In genomic region chr18:8366070-8366469, GRCh38 we compare ENCODE assay signal across 26 cellular contexts.
"Had no signal": no experiment of that assay in that cellular context is flagged by ENCODE, and none has a peak within 500 bp of the region (broad histone marks: within the 10 kb centered on the region; RNA-seq: fewer than 3 reads in every experiment).

No MANE protein-coding gene starts in this region.

- FAIRE-seq: endometrium, islet of Langerhans, kidney had no signal

- ATAC-seq: esophagus mucosa, gastrocnemius medialis, left cardiac atrium had no signal

- H3K36me3 ChIP-seq: colonic mucosa, esophagus squamous epithelium, gastrocnemius medialis, left ventricle myocardium inferior, lower lobe of right lung had no signal

- DNase-seq: cerebellar nuclear complex; colonic mucosa; dermis blood vessel endothelial cell; effector CD4-positive, alpha-beta T cell; effector memory CD4-positive, alpha-beta T cell; erythroblast; esophagus squamous epithelium; foreskin fibroblast; foreskin melanocyte; gastrocnemius medialis; glutamatergic neuron; head of caudate nucleus; heart right ventricle; hippocampal formation; kidney; kidney glomerular epithelial cell; left cardiac atrium; left ventricle myocardium inferior; lower lobe of right lung; mesenchymal stem cell; midbrain had no signal

- H3K4me3 ChIP-seq: colonic mucosa, left ventricle myocardium inferior, lower lobe of right lung had no signal

- H3K27me3 ChIP-seq: colonic mucosa, dorsolateral prefrontal cortex, gastrocnemius medialis had no signal

- H3K27ac ChIP-seq: colonic mucosa, epithelial cell of prostate, esophagus squamous epithelium, heart right ventricle, left ventricle myocardium inferior, lower lobe of right lung had no signal
